In the genomic region with DNA sequence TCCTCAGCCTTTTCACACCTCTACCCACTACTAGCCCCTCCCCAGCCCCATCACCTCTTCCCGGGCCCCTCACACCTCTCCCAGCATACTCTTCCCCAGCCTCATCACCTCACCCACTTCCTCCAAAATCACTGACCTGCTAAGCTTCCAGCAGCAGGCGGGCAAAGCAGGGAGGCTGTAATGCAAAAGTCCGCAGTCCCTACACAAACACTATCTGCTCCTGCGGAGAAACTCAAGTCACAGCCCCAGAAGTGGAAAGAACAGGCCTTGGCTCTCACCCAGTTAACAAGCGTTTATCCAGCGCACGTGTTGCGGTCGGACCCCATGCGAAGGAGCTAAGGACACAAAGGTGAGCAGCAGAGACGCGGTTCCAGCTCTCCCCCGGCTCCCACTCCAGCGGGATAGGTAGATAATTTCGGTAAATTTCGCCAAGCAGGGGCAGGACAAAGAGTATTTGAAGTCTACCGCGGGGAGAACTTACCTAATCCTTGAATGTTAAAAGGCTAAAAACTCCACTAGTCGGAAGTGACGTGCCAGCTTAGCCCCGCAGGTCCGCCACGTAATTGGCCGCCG, we compare ENCODE assay signal across 8 cellular contexts. TPM values are rescaled to one million over a fixed set of nuclear protein-coding genes. Genes with fewer than 3 reads are reported as not detected.
DNase-seq lines count a peak whose midpoint lies in the region; ATAC-seq and TF ChIP-seq lines count a peak whose summit lies in the region.

No MANE protein-coding gene starts in this region.

- no peaks in the 10 kb centered on the region for H3K27me3 Mint-ChIP-seq in activated T-helper 2 cell treated with anti-CD3 and anti-CD28 coated beads, Interferon-gamma antibody, Interleukin-2, Interleukin-4, amounts not matched to agents 10 μg/mL and 5 μg/mL and 100 μg/mL, durations not matched to agents 14 hours and 24 hours and 36 hours (ENCODE audit: low read depth)

- H3K4me1 ChIP-seq in NT2/D1 (ENCODE audit: insufficient read depth, insufficient read length), result peaks cover 2% of the 10 kb centered on the region
- H3K4me1 ChIP-seq in heart right ventricle, result peaks cover 0 to 59% (median 31%) of the 10 kb centered on the region in 9 donors

- peak overlapping the region; percentile 94 for H3K4me3 Mint-ChIP-seq in activated T-helper 2 cell treated with anti-CD3 and anti-CD28 coated beads, Interferon-gamma antibody, Interleukin-2, Interleukin-4, amounts not matched to agents 10 μg/mL and 5 μg/mL and 100 μg/mL, durations not matched to agents 14 hours and 24 hours and 36 hours (ENCODE audit: low read depth)

- H3K9ac ChIP-seq in NT2/D1 (ENCODE audit: insufficient read length, low read depth), result peak overlapping the region; percentile 95

- H3K9me3 ChIP-seq in NT2/D1 (ENCODE audit: insufficient read depth, low read length) (no peaks in the 10 kb centered on the region), heart right ventricle (no peaks in the 10 kb centered on the region)

- peak overlapping the region; percentile 97 for H3K4me3 ChIP-seq in AG10803 (ENCODE audit: low read length)
- peak overlapping the region; percentile 86 for H3K4me3 ChIP-seq in NT2/D1 (ENCODE audit: insufficient read length, low read depth)
- H3K4me3 ChIP-seq in heart right ventricle, result peak overlapping the region; percentile 62 to 99 (median 87)

- peak overlapping the region; percentile 94 to 99 (median 98) for H3K27ac ChIP-seq in heart right ventricle

- peak overlapping the region; percentile 93 for H3K27ac Mint-ChIP-seq in activated T-helper 2 cell treated with anti-CD3 and anti-CD28 coated beads, Interferon-gamma antibody, Interleukin-2, Interleukin-4, amounts not matched to agents 10 μg/mL and 5 μg/mL and 100 μg/mL, durations not matched to agents 14 hours and 24 hours and 36 hours

- peaks cover 51% of the 10 kb centered on the region for H3K4me1 Mint-ChIP-seq in activated T-helper 2 cell treated with anti-CD3 and anti-CD28 coated beads, Interferon-gamma antibody, Interleukin-2, Interleukin-4, amounts not matched to agents 10 μg/mL and 5 μg/mL and 100 μg/mL, durations not matched to agents 14 hours and 24 hours and 36 hours (ENCODE audit: low read depth)

- intact Hi-C loops in activated T-helper 2 cell treated with anti-CD3 and anti-CD28 coated beads, Interferon-gamma antibody, Interleukin-2, Interleukin-4, amounts not matched to agents 10 μg/mL and 5 μg/mL and 100 μg/mL, durations not matched to agents 14 hours and 24 hours and 36 hours (cut with micrococcal nuclease), result loop anchor here (1.0 to 10.0 kb wide), 6 partner anchors 19 to 356 kb away; a partner anchor contains a TSS
- intact Hi-C loops in heart right ventricle (cut with DNase I), result loop anchor here in 5 of 10 donors (1.0 to 10.0 kb wide), 4 partner anchors 64 to 113 kb away; a partner anchor contains a TSS

- WGBS in heart right ventricle, 2 donors, result 0% methylated on average over 25 of the region's 25 CpGs

- H3K27me3 ChIP-seq in NT2/D1 (ENCODE audit: insufficient read depth, insufficient read length), result no peaks in the 10 kb centered on the region
- H3K27me3 ChIP-seq in heart right ventricle, result no peaks in the 10 kb centered on the region

- no peak for DNase-seq in AG10803 (ENCODE audit: low read depth)
- peak; percentile 51 for DNase-seq in NT2/D1 (ENCODE audit: low read depth, low spot score)
- DNase-seq in activated T-helper 2 cell treated with anti-CD3 and anti-CD28 coated beads, Interferon-gamma antibody, Interleukin-2, Interleukin-4, amounts not matched to agents 10 μg/mL and 5 μg/mL and 100 μg/mL, durations not matched to agents 14 hours and 24 hours and 36 hours (ENCODE audit: low spot score), result no peak
- peak in 1 of 2 donors; percentile 35 for DNase-seq in heart right ventricle
- DNase-seq in pulmonary artery endothelial cell (ENCODE audit: low read depth, low spot score), result peak; percentile 46
- DNase-seq in foreskin melanocyte, result no peak

- peaks cover 30% of the 10 kb centered on the region for H3K36me3 ChIP-seq in NT2/D1 (ENCODE audit: insufficient read depth, insufficient read length, low read length)
- H3K36me3 ChIP-seq in heart right ventricle, result peaks cover 0 to 30% (median 13%) of the 10 kb centered on the region in 9 donors

- ATAC-seq in GM19328 (IDR thresholded peaks at IDR 0.05; ENCODE audit: unreplicated experiment), result peak; percentile 34
- ATAC-seq in HG03521 (IDR thresholded peaks at IDR 0.05; ENCODE audit: unreplicated experiment), result peak; percentile 32
- ATAC-seq in heart right ventricle, result peak; percentile 8 to 85 (median 40)

- TF ChIP-seq CTCF in AG10803 (conservative IDR thresholded peaks at IDR 0.05; ENCODE audit: low read length) (no peak), heart right ventricle (IDR thresholded peaks at IDR 0.05) (no peak)

- H3K9me3 Mint-ChIP-seq in activated T-helper 2 cell treated with anti-CD3 and anti-CD28 coated beads, Interferon-gamma antibody, Interleukin-2, Interleukin-4, amounts not matched to agents 10 μg/mL and 5 μg/mL and 100 μg/mL, durations not matched to agents 14 hours and 24 hours and 36 hours, result no peaks in the 10 kb centered on the region

- peaks cover 49% of the 10 kb centered on the region for H3K36me3 Mint-ChIP-seq in activated T-helper 2 cell treated with anti-CD3 and anti-CD28 coated beads, Interferon-gamma antibody, Interleukin-2, Interleukin-4, amounts not matched to agents 10 μg/mL and 5 μg/mL and 100 μg/mL, durations not matched to agents 14 hours and 24 hours and 36 hours (ENCODE audit: low read depth)

RNA-seq across cellular contexts. Expression of a gene that starts 0.8 kb away (rescaled TPM):
- 11.2 and 13.0 TPM in 2 replicates for total RNA-seq in activated T-helper 2 cell treated with anti-CD3 and anti-CD28 coated beads, Interferon-gamma antibody, Interleukin-2, Interleukin-4, amounts not matched to agents 10 μg/mL and 5 μg/mL and 100 μg/mL, durations not matched to agents 14 hours and 24 hours and 36 hours
- 10 to 100 TPM in 2 of 10 donors, 1 to 10 TPM in 8; 6.3 to 10.6 (median 8.8) TPM for total RNA-seq in heart right ventricle
- 1 to 10 TPM; 5.2 to 7.6 TPM for polyA plus RNA-seq in heart right ventricle
- total RNA-seq in pulmonary artery endothelial cell, result 9.4 and 11.8 TPM in 2 replicates

RNA-seq across cellular contexts. Expression of a gene that starts 19.0 kb away (rescaled TPM):
- total RNA-seq in activated T-helper 2 cell treated with anti-CD3 and anti-CD28 coated beads, Interferon-gamma antibody, Interleukin-2, Interleukin-4, amounts not matched to agents 10 μg/mL and 5 μg/mL and 100 μg/mL, durations not matched to agents 14 hours and 24 hours and 36 hours, result 40.6 and 41.9 TPM in 2 replicates
- 10 to 100 TPM; 16.2 to 29.1 (median 23.8) TPM for total RNA-seq in heart right ventricle
- 100 to 1,000 TPM in 1 of 2 donors, 10 to 100 TPM in 1; 96.6 to 113 TPM for polyA plus RNA-seq in heart right ventricle
- total RNA-seq in pulmonary artery endothelial cell, result 22.0 and 26.1 TPM in 2 replicates

Comparison
In these comparisons a context has a peak if more than half of its experiments do, and no peak if none do; other contexts are left out.
1. DNase-seq: peak in NT2/D1 (single experiment) and pulmonary artery endothelial cell (single experiment); none in AG10803 (single experiment), activated T-helper 2 cell treated with anti-CD3 and anti-CD28 coated beads, Interferon-gamma antibody, Interleukin-2, Interleukin-4, amounts not matched to agents 10 μg/mL and 5 μg/mL and 100 μg/mL, durations not matched to agents 14 hours and 24 hours and 36 hours (single experiment) and foreskin melanocyte (single experiment).
2. Peak in every context shown above with its lines, with median percentiles within 50 percentile points of each other: H3K4me3 ChIP-seq and ATAC-seq.